8 cellular contexts compared by ENCODE assay signal in the genomic region with DNA sequence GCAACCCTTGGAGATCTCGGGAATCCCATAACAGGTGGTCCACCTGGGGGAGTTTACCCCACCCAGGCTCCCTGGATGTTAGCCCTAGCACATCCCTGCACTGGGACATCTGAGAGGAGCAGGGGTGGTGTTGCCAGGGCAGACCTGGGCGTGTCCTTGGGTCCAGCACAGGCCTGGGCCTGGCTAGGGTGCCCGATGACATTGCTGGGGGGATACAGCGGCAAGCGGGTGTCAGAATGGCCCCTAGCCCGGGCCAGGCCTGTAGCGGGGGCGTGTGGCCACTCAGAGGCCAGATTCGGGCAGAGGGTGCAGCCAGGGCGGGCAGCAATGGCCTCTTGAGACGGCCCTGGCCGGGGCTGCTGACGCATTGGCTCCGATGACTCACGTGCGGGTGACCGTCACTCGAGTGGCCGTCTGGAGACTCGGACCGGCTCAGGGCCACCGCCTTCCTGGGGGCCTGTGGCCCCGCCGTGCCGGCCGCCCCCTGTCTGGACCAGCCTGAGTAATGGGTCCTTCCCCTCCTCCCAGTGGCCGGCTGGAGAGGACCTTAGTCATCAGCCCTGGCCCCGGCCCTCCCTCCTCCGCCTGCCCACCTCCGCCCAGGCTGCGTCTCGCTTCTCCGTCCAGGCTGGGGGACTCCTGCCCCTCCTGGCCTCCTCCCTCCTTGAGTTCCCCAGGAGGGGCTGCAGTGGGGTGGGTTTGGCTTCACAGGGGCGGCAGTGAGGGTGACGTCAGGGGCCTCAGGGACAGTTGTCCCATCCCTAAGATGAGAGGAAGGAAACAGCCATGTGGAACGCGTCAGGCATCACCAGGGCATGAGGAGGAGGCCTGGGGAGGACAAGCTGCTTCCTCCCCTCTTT. TPM values are rescaled to one million over a fixed set of nuclear protein-coding genes. Genes with fewer than 3 reads are reported as not detected.
DNase-seq lines count a peak whose midpoint lies in the region; ATAC-seq and TF ChIP-seq lines count a peak whose summit lies in the region.
"Had no signal": no experiment of that assay in that cellular context is flagged by ENCODE, and none has a peak within 500 bp of the region (broad histone marks: within the 10 kb centered on the region; RNA-seq: fewer than 3 reads in every experiment).

No MANE protein-coding gene starts in this region.

- no peaks in the 10 kb centered on the region for H3K9me3 ChIP-seq in Peyer's patch
- H3K9me3 ChIP-seq in subcutaneous abdominal adipose tissue (ENCODE audit: control insufficient read depth in 5 of 5, low read length in 5 of 5), result no peaks in the 10 kb centered on the region

- peak overlapping the region in 2 of 5 donors; percentile 44 to 59 for H3K9ac ChIP-seq in subcutaneous abdominal adipose tissue (ENCODE audit: low read length in 5 of 5)

- no peak for TF ChIP-seq CTCF in Peyer's patch (IDR thresholded peaks at IDR 0.05)
- TF ChIP-seq CTCF in fibroblast of villous mesenchyme (IDR thresholded peaks at IDR 0.05; ENCODE audit: insufficient read depth, low read depth, low read length), result no peak

- no peaks in the 10 kb centered on the region for H3K27me3 ChIP-seq in Peyer's patch
- no peaks in the 10 kb centered on the region for H3K27me3 ChIP-seq in subcutaneous abdominal adipose tissue (ENCODE audit: control insufficient read depth in 5 of 5, insufficient read depth in 4 of 5, low read length in 5 of 5)

- peak in 1 of 3 donors; percentile 65 for DNase-seq in Peyer's patch
- peak; percentile 80 for DNase-seq in fibroblast of villous mesenchyme (ENCODE audit: low read depth)
- DNase-seq in effector CD4-positive, alpha-beta T cell, result no peak
- no peak for DNase-seq in mucosa of gallbladder (ENCODE audit: low spot score)
- DNase-seq: NCI-H2171 had no signal

- H3K27ac ChIP-seq in Peyer's patch (peak overlapping the region; percentile 7 to 72 (median 45)), subcutaneous abdominal adipose tissue (ENCODE audit: low read depth, low read length) (peak overlapping the region; percentile 70)

- H3K4me1 ChIP-seq in Peyer's patch, result peaks cover 0 to 15% (median 3%) of the 10 kb centered on the region in 4 donors
- peaks cover 0 to 64% (median 42%) of the 10 kb centered on the region in 5 donors for H3K4me1 ChIP-seq in subcutaneous abdominal adipose tissue (ENCODE audit: control insufficient read depth in 5 of 5, insufficient read depth in 5 of 5, low read length in 5 of 5)

- ATAC-seq in GM21515 (IDR thresholded peaks at IDR 0.05; ENCODE audit: unreplicated experiment), result no peak

- H3K36me3 ChIP-seq in Peyer's patch, result peaks cover 0 to 8% (median 0%) of the 10 kb centered on the region in 3 donors
- H3K36me3 ChIP-seq in subcutaneous abdominal adipose tissue (ENCODE audit: control insufficient read depth in 5 of 5, insufficient read depth in 5 of 5, low read length in 5 of 5), result peaks cover 0 to 7% (median 3%) of the 10 kb centered on the region in 5 donors

- no peak overlapping the region for H3K4me3 ChIP-seq in Peyer's patch
- H3K4me3 ChIP-seq in fibroblast of villous mesenchyme (ENCODE audit: low read depth, low read length), result no peak overlapping the region
- H3K4me3 ChIP-seq in subcutaneous abdominal adipose tissue (ENCODE audit: low read depth in 1 of 5, low read length in 5 of 5), result peak overlapping the region in 2 of 5 donors; percentile 22 to 39
- H3K4me3 ChIP-seq: GM12878 had no signal

- no peak for TF ChIP-seq POLR2A in Peyer's patch (IDR thresholded peaks at IDR 0.05)

RNA-seq across cellular contexts. Expression of gene CRTC1, which starts 23.2 kb away (rescaled TPM):
- total RNA-seq in Peyer's patch (10 to 100 TPM in 2 of 4 donors, 1 to 10 TPM in 2; 5.1 to 21.5 (median 9.4) TPM), fibroblast of villous mesenchyme (2.2 and 2.3 TPM in 2 replicates), mucosa of gallbladder (23.6 TPM)

RNA-seq across cellular contexts. Expression of gene KLHL26, which starts 23.5 kb away (rescaled TPM):
- total RNA-seq in Peyer's patch (10 to 100 TPM in 2 of 4 donors, 1 to 10 TPM in 2; 9.9 to 16.0 (median 10.9) TPM), fibroblast of villous mesenchyme (2.6 and 3.5 TPM in 2 replicates), mucosa of gallbladder (16.7 TPM)

RNA-seq across cellular contexts. Expression of gene TMEM59L, which starts 47.6 kb away (rescaled TPM):
- 1 to 10 TPM in 2 of 4 donors, under 1 TPM in 1, not detected in 1; 0.70 to 2.0 (median 1.7) TPM for total RNA-seq in Peyer's patch
- total RNA-seq in fibroblast of villous mesenchyme, result under 0.01 and 0.32 TPM in 2 replicates
- total RNA-seq in mucosa of gallbladder, result 10.9 TPM

RNA-seq across cellular contexts. Expression of gene CRLF1, which starts 53.7 kb away (rescaled TPM):
- total RNA-seq in Peyer's patch, result 10 to 100 TPM in 3 of 4 donors, 1 to 10 TPM in 1; 4.0 to 28.9 (median 23.3) TPM
- not detected in 2 replicates for total RNA-seq in fibroblast of villous mesenchyme
- 5.8 TPM for total RNA-seq in mucosa of gallbladder
